In genomic region chr2:88234760-88235159, GRCh38 we compare ENCODE assay signal across 14 cellular contexts.
"Had no signal": no experiment of that assay in that cellular context is flagged by ENCODE, and none has a peak within 500 bp of the region (broad histone marks: within the 10 kb centered on the region; RNA-seq: fewer than 3 reads in every experiment).

No MANE protein-coding gene starts in this region.

- H3K9me3 ChIP-seq: gastroesophageal sphincter, heart right ventricle, ovary, thoracic aorta, uterus had no signal

- ATAC-seq: gastroesophageal sphincter, heart right ventricle, left cardiac atrium had no signal

- H3K36me3 ChIP-seq: gastroesophageal sphincter, heart right ventricle, ovary, thoracic aorta, uterus had no signal

- H3K4me3 Mint-ChIP-seq: activated CD4-positive, alpha-beta T cell treated with anti-CD3 and anti-CD28 coated beads, Interleukin-2, amount 10 ng/mL, durations not matched to agents 7 days and 5 days had no signal

- H3K4me3 ChIP-seq: gastroesophageal sphincter, heart right ventricle, ovary, thoracic aorta, uterus had no signal

- H3K27ac Mint-ChIP-seq: activated CD4-positive, alpha-beta T cell treated with anti-CD3 and anti-CD28 coated beads, Interleukin-2, amount 10 ng/mL, durations not matched to agents 7 days and 5 days had no signal

- H3K9me3 Mint-ChIP-seq: activated CD4-positive, alpha-beta T cell treated with anti-CD3 and anti-CD28 coated beads, Interleukin-2, amount 10 ng/mL, durations not matched to agents 7 days and 5 days had no signal

- DNase-seq: activated CD4-positive, alpha-beta T cell treated with anti-CD3 and anti-CD28 coated beads, Interleukin-2, amount 10 ng/mL, durations not matched to agents 7 days and 5 days; activated naive CD4-positive, alpha-beta T cell treated with Interleukin-2 at 50 U/mL for 16 hours; aorta; erythroblast; heart right ventricle; left cardiac atrium; midbrain; ovary; stimulated activated CD4-positive, alpha-beta T cell treated with anti-CD3 and anti-CD28 coated beads, Interleukin-12 subunit alpha, Interleukin-12 subunit beta, amount 100 ng/mL, for 4 hours; stimulated activated CD4-positive, alpha-beta T cell treated with anti-CD3 and anti-CD28 coated beads, Interleukin-2, amount 100 ng/mL, for 24 hours; T-helper 2 cell; uterus had no signal

- H3K27ac ChIP-seq: gastroesophageal sphincter, heart right ventricle, ovary, thoracic aorta, uterus had no signal

- H3K27me3 ChIP-seq: gastroesophageal sphincter, ovary, uterus had no signal

- H3K4me1 ChIP-seq: gastroesophageal sphincter, heart right ventricle, uterus had no signal
